ENCODE assay signal across 14 cellular contexts in the genomic region with DNA sequence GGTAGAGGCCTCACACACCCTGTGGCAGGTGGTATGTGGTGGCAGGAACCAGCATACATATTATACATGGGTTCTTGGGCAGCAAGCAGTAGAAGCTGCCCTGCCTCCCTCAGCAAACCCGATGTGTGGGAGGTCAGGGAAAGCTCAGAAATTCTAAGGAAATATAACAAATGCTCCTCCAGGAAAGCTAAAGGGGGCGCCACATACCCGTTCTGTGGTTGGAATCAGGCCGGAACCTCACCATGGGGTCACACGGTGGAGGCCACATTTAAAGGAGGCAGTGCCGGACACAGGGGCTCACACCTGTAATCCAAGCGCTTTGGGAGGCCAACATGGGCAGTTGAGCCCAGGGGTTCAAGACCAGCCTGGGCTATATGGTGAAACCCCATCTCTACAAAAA. TPM values are rescaled to one million over a fixed set of nuclear protein-coding genes. Genes with fewer than 3 reads are reported as not detected.
DNase-seq lines count a peak whose midpoint lies in the region; ATAC-seq and TF ChIP-seq lines count a peak whose summit lies in the region.
"Had no signal": no experiment of that assay in that cellular context is flagged by ENCODE, and none has a peak within 500 bp of the region (broad histone marks: within the 10 kb centered on the region; RNA-seq: fewer than 3 reads in every experiment).

No MANE protein-coding gene starts in this region.

- H3K27me3 Mint-ChIP-seq in immature natural killer cell (ENCODE audit: low read depth in 3 of 3) = peaks cover 0 to 2% (median 0%) of the 10 kb centered on the region in 3 donors
- H3K27me3 Mint-ChIP-seq: central memory CD8-positive, alpha-beta T cell had no signal

- no peak for ATAC-seq in GM18517 (IDR thresholded peaks at IDR 0.05; ENCODE audit: unreplicated experiment)
- ATAC-seq in Right ventricle myocardium superior (ENCODE audit: poor library complexity) = no peak
- ATAC-seq in GM21526 (IDR thresholded peaks at IDR 0.05; ENCODE audit: low FRiP score, unreplicated experiment) = no peak
- ATAC-seq: gastroesophageal sphincter had no signal

- no peaks in the 10 kb centered on the region for H3K36me3 ChIP-seq in brain microvascular endothelial cell (replicated peaks)
- H3K36me3 ChIP-seq: BLaER1, gastroesophageal sphincter, HAP-1 had no signal

- TF ChIP-seq CTCF in brain microvascular endothelial cell (IDR thresholded peaks at IDR 0.05; ENCODE audit: low read depth, low read length, missing control alignments) = peak; percentile 50

- TF ChIP-seq EP300 in Ishikawa (IDR thresholded peaks at IDR 0.05; ENCODE audit: borderline replicate concordance) = no peak

- no peak overlapping the region for H3K27ac ChIP-seq in brain microvascular endothelial cell
- H3K27ac ChIP-seq: BLaER1, gastroesophageal sphincter had no signal

- no peak overlapping the region for H3K4me3 Mint-ChIP-seq in immature natural killer cell
- H3K4me3 Mint-ChIP-seq: central memory CD8-positive, alpha-beta T cell had no signal

- H3K4me1 Mint-ChIP-seq in immature natural killer cell = peaks cover 3 to 15% of the 10 kb centered on the region in 2 donors
- H3K4me1 Mint-ChIP-seq: central memory CD8-positive, alpha-beta T cell had no signal

- peak; percentile 73 for TF ChIP-seq RAD21 in Ishikawa (IDR thresholded peaks at IDR 0.05; ENCODE audit: low read depth)

- no peaks in the 10 kb centered on the region for H3K27me3 ChIP-seq in brain microvascular endothelial cell (replicated peaks)
- H3K27me3 ChIP-seq: BLaER1 had no signal

- DNase-seq in ACHN (peak; percentile 55), brain microvascular endothelial cell (no peak), left kidney (ENCODE audit: low read depth, low spot score) (peak; percentile 38), immature natural killer cell (no peak), Right ventricle myocardium superior (no peak)
- DNase-seq: activated CD4-positive, CD25-positive, alpha-beta regulatory T cell treated with anti-CD3 and anti-CD28 coated beads, Interleukin-2, amount 50 U/mL, for 72 hours; NCI-H2171 had no signal

- in situ Hi-C loops in ACHN (cut with HindIII; ENCODE audit: low pct_ligation_motif_present, low pct_unique_long_range_greater_than_20kb, low sequenced_read_pairs) = no loop called here
- in situ Hi-C loops in brain microvascular endothelial cell (cut with HindIII; ENCODE audit: low pct_ligation_motif_present, low sequenced_read_pairs) = no loop called here

- H3K27ac Mint-ChIP-seq in immature natural killer cell = no peak overlapping the region

- no peaks in the 10 kb centered on the region for H3K36me3 Mint-ChIP-seq in immature natural killer cell

- no peak overlapping the region for H3K4me3 ChIP-seq in brain microvascular endothelial cell (ENCODE audit: low read depth, low read length)
- H3K4me3 ChIP-seq: BLaER1, gastroesophageal sphincter, HAP-1 had no signal

- intact Hi-C loops in Right ventricle myocardium superior (cut with DNase I) = loop anchor here (5.0 to 10.0 kb wide), 2 partner anchors 118 to 146 kb away; no protein-coding TSS in a partner anchor

- no peaks in the 10 kb centered on the region for H3K9me3 Mint-ChIP-seq in immature natural killer cell
- H3K9me3 Mint-ChIP-seq: central memory CD8-positive, alpha-beta T cell had no signal

TF ChIP-seq in Ishikawa, 13 proteins besides CTCF, POLR2A, EP300 and RAD21:
- TF ChIP-seq TAF1 (IDR thresholded peaks at IDR 0.05; ENCODE audit: low read depth) = no peak
- TF ChIP-seq NFIC (IDR thresholded peaks at IDR 0.05) = no peak
- TF ChIP-seq ZBTB7A (IDR thresholded peaks at IDR 0.05; ENCODE audit: low read depth) = no peak
- TF ChIP-seq, protein P1, sequence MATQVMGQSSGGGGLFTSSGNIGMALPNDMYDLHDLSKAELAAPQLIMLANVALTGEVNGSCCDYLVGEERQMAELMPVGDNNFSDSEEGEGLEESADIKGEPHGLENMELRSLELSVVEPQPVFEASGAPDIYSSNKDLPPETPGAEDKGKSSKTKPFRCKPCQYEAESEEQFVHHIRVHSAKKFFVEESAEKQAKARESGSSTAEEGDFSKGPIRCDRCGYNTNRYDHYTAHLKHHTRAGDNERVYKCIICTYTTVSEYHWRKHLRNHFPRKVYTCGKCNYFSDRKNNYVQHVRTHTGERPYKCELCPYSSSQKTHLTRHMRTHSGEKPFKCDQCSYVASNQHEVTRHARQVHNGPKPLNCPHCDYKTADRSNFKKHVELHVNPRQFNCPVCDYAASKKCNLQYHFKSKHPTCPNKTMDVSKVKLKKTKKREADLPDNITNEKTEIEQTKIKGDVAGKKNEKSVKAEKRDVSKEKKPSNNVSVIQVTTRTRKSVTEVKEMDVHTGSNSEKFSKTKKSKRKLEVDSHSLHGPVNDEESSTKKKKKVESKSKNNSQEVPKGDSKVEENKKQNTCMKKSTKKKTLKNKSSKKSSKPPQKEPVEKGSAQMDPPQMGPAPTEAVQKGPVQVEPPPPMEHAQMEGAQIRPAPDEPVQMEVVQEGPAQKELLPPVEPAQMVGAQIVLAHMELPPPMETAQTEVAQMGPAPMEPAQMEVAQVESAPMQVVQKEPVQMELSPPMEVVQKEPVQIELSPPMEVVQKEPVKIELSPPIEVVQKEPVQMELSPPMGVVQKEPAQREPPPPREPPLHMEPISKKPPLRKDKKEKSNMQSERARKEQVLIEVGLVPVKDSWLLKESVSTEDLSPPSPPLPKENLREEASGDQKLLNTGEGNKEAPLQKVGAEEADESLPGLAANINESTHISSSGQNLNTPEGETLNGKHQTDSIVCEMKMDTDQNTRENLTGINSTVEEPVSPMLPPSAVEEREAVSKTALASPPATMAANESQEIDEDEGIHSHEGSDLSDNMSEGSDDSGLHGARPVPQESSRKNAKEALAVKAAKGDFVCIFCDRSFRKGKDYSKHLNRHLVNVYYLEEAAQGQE (IDR thresholded peaks at IDR 0.05; ENCODE audit: low read depth) = no peak
- no peak for TF ChIP-seq MAX (IDR thresholded peaks at IDR 0.05)
- TF ChIP-seq CEBPB (IDR thresholded peaks at IDR 0.05) = no peak
- TF ChIP-seq USF1 (IDR thresholded peaks at IDR 0.05) = no peak
- no peak for TF ChIP-seq EGR1 (IDR thresholded peaks at IDR 0.05)

RNA-seq across cellular contexts. Expression of gene KATNB1, which starts 12.4 kb away (rescaled TPM):
- polyA plus RNA-seq in immature natural killer cell = 10 to 100 TPM; 21.6 to 43.9 (median 43.1) TPM
- total RNA-seq in Right ventricle myocardium superior = 9.4 TPM

RNA-seq across cellular contexts. Expression of gene DRC7, which starts 28.6 kb away (rescaled TPM):
- polyA plus RNA-seq in immature natural killer cell = not detected
- not detected for total RNA-seq in Right ventricle myocardium superior

RNA-seq across cellular contexts. Expression of gene ADGRG3, which starts 55.1 kb away (rescaled TPM):
- polyA plus RNA-seq in immature natural killer cell = 10 to 100 TPM; 13.1 to 18.4 (median 15.7) TPM
- 0.48 TPM for total RNA-seq in Right ventricle myocardium superior

Comparison
In these comparisons a context has a peak if more than half of its experiments do, and no peak if none do; other contexts are left out.
1. DNase-seq: peak in ACHN (single experiment) and left kidney (single experiment); none in brain microvascular endothelial cell (single experiment), immature natural killer cell (0 of 3) and Right ventricle myocardium superior (single experiment).